Comparison of ENCODE assay signal across 28 cellular contexts in the genomic region with DNA sequence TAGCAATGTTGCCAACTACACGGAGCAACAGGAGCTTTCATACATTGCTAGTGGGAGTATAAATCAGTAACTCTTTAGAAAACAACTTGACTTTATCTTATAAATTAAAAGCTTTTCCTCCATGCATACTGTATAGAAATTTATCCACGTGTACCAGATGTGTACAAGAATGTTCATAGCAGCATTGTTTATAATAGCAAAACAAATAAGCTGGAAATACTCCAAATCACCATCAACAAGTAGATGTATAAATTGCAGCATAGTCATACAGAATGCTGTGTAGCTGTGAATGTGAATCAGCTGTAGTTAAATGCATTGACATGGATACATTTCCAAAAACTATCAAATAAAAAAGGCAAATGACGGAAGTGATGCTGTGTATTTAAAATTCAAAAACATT.
"Had no signal": no experiment of that assay in that cellular context is flagged by ENCODE, and none has a peak within 500 bp of the region (broad histone marks: within the 10 kb centered on the region; RNA-seq: fewer than 3 reads in every experiment).

No MANE protein-coding gene starts in this region.

- H3K27ac Mint-ChIP-seq: activated CD8-positive, alpha-beta T cell treated with anti-CD3 and anti-CD28 coated beads, Interleukin-2, amount 10 ng/mL, durations not matched to agents 7 days and 5 days; activated naive CD4-positive, alpha-beta T cell treated with anti-CD3 and anti-CD28 coated beads for 36 hours; activated naive CD8-positive, alpha-beta T cell treated with anti-CD3 and anti-CD28 coated beads, Interleukin-2, amount 10 ng/mL, durations not matched to agents 7 days and 5 days had no signal

- H3K27me3 ChIP-seq: breast epithelium had no signal

- H3K9ac ChIP-seq: SK-N-SH had no signal

- ATAC-seq: activated CD4-positive, CD25-positive, alpha-beta regulatory T cell treated with anti-CD3 and anti-CD28 coated beads, Interleukin-2, amount 50 U/mL, for 24 hours; activated CD8-positive, alpha-beta T cell treated with anti-CD3 and anti-CD28 coated beads, Interleukin-2, amount 10 ng/mL, durations not matched to agents 7 days and 5 days; Panc1; Right ventricle myocardium inferior had no signal

- H3K9me3 ChIP-seq: breast epithelium, SK-N-SH had no signal

- H3K27me3 Mint-ChIP-seq: activated naive CD8-positive, alpha-beta T cell treated with anti-CD3 and anti-CD28 coated beads, Interleukin-2, amount 10 ng/mL, durations not matched to agents 7 days and 5 days had no signal

- H3K4me2 ChIP-seq: SK-N-SH had no signal

- DNase-seq: activated CD4-positive, alpha-beta T cell treated with anti-CD3 and anti-CD28 coated beads for 4 hours; activated CD4-positive, alpha-beta T cell treated with anti-CD3 and anti-CD28 coated beads, Interleukin-2, amount 50 U/mL, for 4 hours; activated CD8-positive, alpha-beta memory T cell treated with anti-CD3 and anti-CD28 coated beads, Interleukin-2, amount 50 U/mL, for 48 hours; activated CD8-positive, alpha-beta T cell treated with anti-CD3 and anti-CD28 coated beads, Interleukin-2, amount 10 ng/mL, durations not matched to agents 7 days and 5 days; activated gamma-delta T cell; activated naive CD4-positive, alpha-beta T cell treated with anti-CD3 and anti-CD28 coated beads for 36 hours; activated naive CD8-positive, alpha-beta T cell treated with anti-CD3 and anti-CD28 coated beads, Interleukin-2, amount 10 ng/mL, durations not matched to agents 7 days and 5 days; activated T-cell treated with anti-CD3 and anti-CD28 coated beads, Interleukin-2, amount 50 U/mL, for 1 hour; aorta; caudate nucleus; KG1; NCI-H1092 treated with DMSO at 0.1 percent for 48 hours; NCI-H1417 treated with DMSO at 0.1 percent for 48 hours; NCI-H1694; NCI-H2029; NCI-H2107; NCI-H345; NCI-H510A; NCI-H526 treated with DMSO at 0.1 percent for 48 hours; NCI-H82; OCI-M1; RPMI8226; SK-N-SH; T-helper 1 cell had no signal

- H3K9me3 Mint-ChIP-seq: activated naive CD4-positive, alpha-beta T cell treated with anti-CD3 and anti-CD28 coated beads for 36 hours; activated naive CD8-positive, alpha-beta T cell treated with anti-CD3 and anti-CD28 coated beads, Interleukin-2, amount 10 ng/mL, durations not matched to agents 7 days and 5 days had no signal

- H3K4me3 Mint-ChIP-seq: activated CD8-positive, alpha-beta T cell treated with anti-CD3 and anti-CD28 coated beads, Interleukin-2, amount 10 ng/mL, durations not matched to agents 7 days and 5 days; activated naive CD4-positive, alpha-beta T cell treated with anti-CD3 and anti-CD28 coated beads for 36 hours; activated naive CD8-positive, alpha-beta T cell treated with anti-CD3 and anti-CD28 coated beads, Interleukin-2, amount 10 ng/mL, durations not matched to agents 7 days and 5 days had no signal

- H3K27ac ChIP-seq: breast epithelium had no signal

- H3K4me3 ChIP-seq: breast epithelium had no signal
